In the genomic region with DNA sequence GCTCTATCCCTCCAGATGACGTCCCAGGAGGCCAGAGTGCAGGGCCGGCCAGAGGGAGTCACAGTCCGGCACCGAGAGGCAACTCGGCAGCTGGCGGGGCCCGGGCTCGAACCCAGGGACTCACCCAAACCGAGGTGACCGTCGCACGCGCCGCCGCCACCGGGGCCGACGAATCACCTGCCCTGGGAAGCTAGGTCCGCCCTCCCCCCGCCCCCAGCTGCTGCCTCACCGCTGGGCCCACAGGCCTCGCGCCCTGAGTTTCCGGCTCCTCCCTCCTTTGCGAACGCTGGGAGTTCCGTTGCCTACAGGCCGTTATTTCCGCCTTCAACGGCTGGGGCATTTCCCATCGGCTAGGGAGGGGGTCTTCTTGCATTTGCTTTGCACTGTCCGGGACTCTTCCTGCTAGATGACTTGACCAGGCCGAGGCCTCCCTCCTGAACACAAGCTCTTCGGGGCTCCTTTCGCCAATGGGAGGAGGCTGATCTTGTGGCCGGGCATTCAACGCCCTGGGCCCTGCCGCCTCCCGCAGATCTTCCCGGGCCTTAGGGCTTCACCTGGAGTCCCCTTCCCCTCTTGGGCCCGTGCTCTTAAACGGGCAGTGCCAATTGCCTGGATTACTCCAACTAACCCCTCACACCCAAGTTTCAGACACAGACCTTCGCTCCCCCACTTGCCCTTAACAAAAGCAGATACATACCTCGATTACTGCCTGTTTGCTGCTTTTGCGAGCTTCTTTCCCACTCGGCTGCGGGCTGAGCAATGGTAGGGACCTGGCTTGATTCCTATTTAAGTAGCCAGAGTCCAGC, we compare ENCODE assay signal across 8 cellular contexts. TPM values are rescaled to one million over a fixed set of nuclear protein-coding genes. Genes with fewer than 3 reads are reported as not detected.
A peak's percentile ranks its signal among the peaks of the same experiment; 100 is the strongest.
DNase-seq lines count a peak whose midpoint lies in the region; ATAC-seq and TF ChIP-seq lines count a peak whose summit lies in the region.

SNUPN (minus strand) TSS at position 184 of the 806 bp plus-strand sequence. CDS start 4,674 bp downstream, outside the sequence.

- intact Hi-C loops in left colon (cut with DNase I, micrococcal nuclease): no loop called here

- CTCF ChIA-PET in activated CD4-positive, alpha-beta T cell treated with anti-CD3 and anti-CD28 coated beads, Interleukin-2, amount 10 ng/mL, durations not matched to agents 7 days and 5 days (lab: Charles Lee): interaction anchor here (0.6 to 3.5 kb wide), 6 partner anchors 12 to 268 kb away, joined by 3 to 28 read pairs (median 9); partner anchors contain the start of genes IMP3 and PTPN9

- H3K27ac Mint-ChIP-seq in activated CD4-positive, alpha-beta T cell treated with anti-CD3 and anti-CD28 coated beads, Interleukin-2, amount 10 ng/mL, durations not matched to agents 7 days and 5 days: peak within 1 kb of the TSS; percentile 96

- peak within 1 kb of the TSS; percentile 85 for H3K4me3 Mint-ChIP-seq in activated CD4-positive, alpha-beta T cell treated with anti-CD3 and anti-CD28 coated beads, Interleukin-2, amount 10 ng/mL, durations not matched to agents 7 days and 5 days

- H3K27me3 Mint-ChIP-seq in activated CD4-positive, alpha-beta T cell treated with anti-CD3 and anti-CD28 coated beads, Interleukin-2, amount 10 ng/mL, durations not matched to agents 7 days and 5 days: no peaks in the 10 kb centered on the region

- H3K9me3 Mint-ChIP-seq in activated CD4-positive, alpha-beta T cell treated with anti-CD3 and anti-CD28 coated beads, Interleukin-2, amount 10 ng/mL, durations not matched to agents 7 days and 5 days: no peaks in the 10 kb centered on the region

- POLR2A ChIA-PET in activated CD4-positive, alpha-beta T cell treated with anti-CD3 and anti-CD28 coated beads, Interleukin-2, amount 10 ng/mL, durations not matched to agents 7 days and 5 days (lab: Charles Lee): interaction anchor here (1.0 to 2.1 kb wide), 4 partner anchors 14 to 172 kb away, joined by 4 to 18 read pairs (median 8); partner anchors contain the start of genes IMP3, PTPN9 and SIN3A

- peak within 1 kb of the TSS; percentile 90 for H3K4me3 ChIP-seq in coronary artery

- peaks cover 46% of the 10 kb centered on the region for H3K4me1 Mint-ChIP-seq in activated CD4-positive, alpha-beta T cell treated with anti-CD3 and anti-CD28 coated beads, Interleukin-2, amount 10 ng/mL, durations not matched to agents 7 days and 5 days

- peak; percentile 67 for ATAC-seq in HG03457 (IDR thresholded peaks at IDR 0.05; ENCODE audit: unreplicated experiment)
- peak; percentile 91 for ATAC-seq in left colon

- H3K36me3 Mint-ChIP-seq in activated CD4-positive, alpha-beta T cell treated with anti-CD3 and anti-CD28 coated beads, Interleukin-2, amount 10 ng/mL, durations not matched to agents 7 days and 5 days (ENCODE audit: low read depth): peaks cover 16% of the 10 kb centered on the region

- TF ChIP-seq POLR2A in GM19193 (IDR thresholded peaks at IDR 0.05; ENCODE audit: extremely low read depth, insufficient read depth, insufficient read length): peak; percentile 84

- no peak for TF ChIP-seq CTCF in coronary artery (IDR thresholded peaks at IDR 0.05)

- DNase-seq in AML-193 (lab: John Stamatoyannopoulos, UW) (peak; percentile 91), NCI-H748 (lab: John Stamatoyannopoulos, UW; ENCODE audit: unreplicated experiment) (peak; percentile 77), coronary artery (ENCODE audit: low spot score) (peak; percentile 96), left colon (peak; percentile 97)
- peak; percentile 95 for DNase-seq in activated CD4-positive, alpha-beta T cell treated with anti-CD3 and anti-CD28 coated beads, Interleukin-2, amount 10 ng/mL, durations not matched to agents 7 days and 5 days
- DNase-seq in stimulated activated CD4-positive, alpha-beta T cell treated with anti-CD3 and anti-CD28 coated beads, Interleukin-1b, Interleukin-23, amount 100 ng/mL, for 48 hours: peak; percentile 94

- peak within 1 kb of the TSS; percentile 93 to 96 for H3K27ac ChIP-seq in coronary artery

RNA-seq across cellular contexts. Expression of gene SNUPN, which starts in this region (rescaled TPM):
- 10 to 100 TPM; 41.9 to 44.1 TPM for total RNA-seq in activated CD4-positive, alpha-beta T cell treated with anti-CD3 and anti-CD28 coated beads, Interleukin-2, amount 10 ng/mL, durations not matched to agents 7 days and 5 days
- total RNA-seq in left colon: 10 to 100 TPM; 14.9 to 16.8 TPM

Comparison
In these comparisons a context has a peak if more than half of its experiments do, and no peak if none do; other contexts are left out.
1. Peak in every context shown above with its lines: DNase-seq, ATAC-seq, H3K4me3 ChIP-seq and H3K27ac ChIP-seq.